9 cellular contexts compared by ENCODE assay signal in the genomic region with DNA sequence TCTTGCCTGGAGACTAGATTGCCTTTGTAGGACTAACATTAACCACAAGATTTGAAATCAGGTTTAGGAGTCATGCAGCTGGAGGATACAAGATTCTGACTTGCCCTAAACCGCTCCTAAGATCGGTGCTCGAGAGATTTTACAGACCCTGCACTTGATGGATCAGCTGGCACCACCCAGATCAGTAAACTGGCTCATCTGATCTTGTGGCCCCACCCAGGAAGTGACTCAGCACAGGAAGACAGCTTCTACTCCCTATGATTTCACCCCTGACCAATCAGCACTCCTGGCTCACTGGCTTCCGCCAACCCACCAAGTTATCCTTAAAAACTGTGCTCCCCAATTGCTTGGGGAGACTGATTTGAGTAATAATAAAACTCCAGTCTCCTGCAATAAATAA. TPM values are rescaled to one million over a fixed set of nuclear protein-coding genes. Genes with fewer than 3 reads are reported as not detected.
DNase-seq lines count a peak whose midpoint lies in the region; ATAC-seq and TF ChIP-seq lines count a peak whose summit lies in the region.
"Had no signal": no experiment of that assay in that cellular context is flagged by ENCODE, and none has a peak within 500 bp of the region (broad histone marks: within the 10 kb centered on the region; RNA-seq: fewer than 3 reads in every experiment).

No MANE protein-coding gene starts in this region.

- no peak overlapping the region for H2AK9ac ChIP-seq in IMR-90 (replicated peaks; ENCODE audit: low read depth, low read length, poor library complexity)

- WGBS in IMR-90 (ENCODE audit: extremely low coverage in 2 of 2, insufficient read length in 1 of 2), 2 experiments, result 100% methylated on average over 2 of the region's 4 CpGs; no CpG with 5 or more reads in 1 of the 2 experiments

- H3K79me1 ChIP-seq in IMR-90 (ENCODE audit: low read depth in 1 of 2, low read length in 2 of 2), result no peaks in the 10 kb centered on the region

- no peak overlapping the region for H2BK5ac ChIP-seq in IMR-90 (ENCODE audit: low read depth, low read length, poor library complexity, severe bottlenecking)

- no peaks in the 10 kb centered on the region; the same call in 1 of the 2 replicates for H3K9me1 ChIP-seq in IMR-90 (ENCODE audit: insufficient read depth, low read length)

- H2AK5ac ChIP-seq in IMR-90 (ENCODE audit: low read depth, low read length), result no peak overlapping the region

- H3K27me3 ChIP-seq in CD4-positive, CD25-positive, alpha-beta regulatory T cell (ENCODE audit: control insufficient read depth, insufficient read depth, low read length), result no peaks in the 10 kb centered on the region
- H3K27me3 ChIP-seq in IMR-90 (ENCODE audit: control insufficient read depth, insufficient read depth, low read length), result no peaks in the 10 kb centered on the region

- H3K36me3 ChIP-seq in CD4-positive, CD25-positive, alpha-beta regulatory T cell (ENCODE audit: control insufficient read depth, insufficient read depth, low read length), result no peaks in the 10 kb centered on the region
- H3K36me3 ChIP-seq in IMR-90 (ENCODE audit: control insufficient read depth, insufficient read depth, low read length), result no peaks in the 10 kb centered on the region; the same call in 1 of the 2 replicates

- no peak overlapping the region for H3K27ac ChIP-seq in CD4-positive, CD25-positive, alpha-beta regulatory T cell (ENCODE audit: insufficient read depth, low read length, poor library complexity, severe bottlenecking)
- H3K27ac ChIP-seq in IMR-90 (ENCODE audit: insufficient read depth, low read length), result no peak overlapping the region

- no TSS peak for BruUV-seq in IMR-90 (replicated peaks; lab: Mats Ljungman, UMichigan)

- peak in 1 of 3 donors; percentile 69 for DNase-seq in CD4-positive, CD25-positive, alpha-beta regulatory T cell
- no peak for DNase-seq in IMR-90
- peak; percentile 46 for DNase-seq in activated T-cell treated with anti-CD3 and anti-CD28 coated beads, Interleukin-2, amount 50 U/mL, for 24 hours
- no peak for DNase-seq in mesothelial cell of epicardium (ENCODE audit: low spot score in 2 of 2, unreplicated experiment in 2 of 2)
- no peak for DNase-seq in NCI-H2081 treated with DMSO at 0.1 percent for 48 hours (lab: John Stamatoyannopoulos, UW)
- DNase-seq in cerebellum (ENCODE audit: low spot score), result no peak
- no peak for DNase-seq in DMS 273 (lab: John Stamatoyannopoulos, UW; ENCODE audit: unreplicated experiment)
- DNase-seq: NCI-H1436 treated with DMSO at 0.1 percent for 48 hours had no signal

- no peak overlapping the region for H3K4me3 ChIP-seq in CD4-positive, CD25-positive, alpha-beta regulatory T cell (ENCODE audit: low read depth, low read length)
- no peak overlapping the region for H3K4me3 ChIP-seq in IMR-90 (ENCODE audit: insufficient read depth, low read depth, low read length)

- no peaks in the 10 kb centered on the region for H3K9me3 ChIP-seq in CD4-positive, CD25-positive, alpha-beta regulatory T cell (ENCODE audit: control insufficient read depth in 2 of 2, low read length in 2 of 2)
- H3K9me3 ChIP-seq in IMR-90 (ENCODE audit: control insufficient read depth, insufficient read depth, low read length), result peaks cover 3% of the 10 kb centered on the region; the same call in 1 of the 2 replicates

- H3K27me3 Mint-ChIP-seq in CD4-positive, CD25-positive, alpha-beta regulatory T cell, result no peaks in the 10 kb centered on the region
- no peaks in the 10 kb centered on the region for H3K27me3 Mint-ChIP-seq in activated T-cell treated with anti-CD3 and anti-CD28 coated beads, Interleukin-2, amount 50 U/mL, for 24 hours
- no peaks in the 10 kb centered on the region for H3K27me3 Mint-ChIP-seq in mesothelial cell of epicardium (ENCODE audit: low read depth)

- no peak overlapping the region for H3K14ac ChIP-seq in IMR-90 (replicated peaks; ENCODE audit: low read depth, low read length)

- TF ChIP-seq CTCF in IMR-90 (conservative IDR thresholded peaks at IDR 0.05; ENCODE audit: low read depth, low read length) (no peak), mesothelial cell of epicardium (IDR thresholded peaks at IDR 0.05; ENCODE audit: unreplicated experiment) (no peak)

- no peak overlapping the region for H3K56ac ChIP-seq in IMR-90 (ENCODE audit: extremely low read depth, insufficient read depth, low read length)

- no peak overlapping the region for H3K18ac ChIP-seq in IMR-90 (ENCODE audit: low read depth, low read length)

- H3K4me1 ChIP-seq in CD4-positive, CD25-positive, alpha-beta regulatory T cell (ENCODE audit: control insufficient read depth, insufficient read depth, low read length, poor library complexity, severe bottlenecking), result peaks cover 11% of the 10 kb centered on the region
- no peaks in the 10 kb centered on the region for H3K4me1 ChIP-seq in IMR-90 (ENCODE audit: control insufficient read depth, insufficient read depth, low read length)

- dilution Hi-C loops in IMR-90 (cut with HindIII; ENCODE audit: low sequenced_read_pairs, unreplicated experiment), result no loop called here

- no peak for ATAC-seq in CD4-positive, CD25-positive, alpha-beta regulatory T cell (ENCODE audit: low read depth in 2 of 2)
- ATAC-seq in IMR-90 (ENCODE audit: low read depth), result no peak
- ATAC-seq in GM18519 (IDR thresholded peaks at IDR 0.05; ENCODE audit: low FRiP score, unreplicated experiment), result no peak

- H3K4me1 Mint-ChIP-seq in CD4-positive, CD25-positive, alpha-beta regulatory T cell, result peaks cover 8 to 20% (median 15%) of the 10 kb centered on the region in 4 donors
- peaks cover 19% of the 10 kb centered on the region for H3K4me1 Mint-ChIP-seq in activated T-cell treated with anti-CD3 and anti-CD28 coated beads, Interleukin-2, amount 50 U/mL, for 24 hours (ENCODE audit: low read depth)
- peaks cover 18% of the 10 kb centered on the region for H3K4me1 Mint-ChIP-seq in mesothelial cell of epicardium

- H4K20me1 ChIP-seq in IMR-90 (ENCODE audit: insufficient read depth, low read length), result no peaks in the 10 kb centered on the region

- H3K9me3 Mint-ChIP-seq in CD4-positive, CD25-positive, alpha-beta regulatory T cell, result peaks cover 0 to 4% (median 0%) of the 10 kb centered on the region in 7 donors
- H3K9me3 Mint-ChIP-seq in activated T-cell treated with anti-CD3 and anti-CD28 coated beads, Interleukin-2, amount 50 U/mL, for 24 hours, result peaks cover 11% of the 10 kb centered on the region
- peaks cover 11% of the 10 kb centered on the region for H3K9me3 Mint-ChIP-seq in mesothelial cell of epicardium

- H2BK20ac ChIP-seq in IMR-90 (ENCODE audit: low read depth, low read length), result no peak overlapping the region

- no peak overlapping the region for H2BK120ac ChIP-seq in IMR-90 (ENCODE audit: low read depth, low read length)

- H2BK15ac ChIP-seq in IMR-90 (ENCODE audit: low read depth, low read length), result no peak overlapping the region

- no peak for TF ChIP-seq POLR2A in IMR-90 (IDR thresholded peaks at IDR 0.05; ENCODE audit: low read depth, low read length)

- TF ChIP-seq RAD21 in IMR-90 (IDR thresholded peaks at IDR 0.05; ENCODE audit: low read length), result no peak

- POLR2A ChIA-PET in IMR-90 (lab: Charles Lee; ENCODE audit: unreplicated experiment), result no interaction called here

- no peak overlapping the region for H3K4me2 ChIP-seq in IMR-90 (ENCODE audit: low read depth, low read length)

- no peak overlapping the region for H4K5ac ChIP-seq in IMR-90 (ENCODE audit: low read depth, low read length)

- H3K4ac ChIP-seq in IMR-90 (ENCODE audit: low read depth, low read length), result no peak overlapping the region

- peak overlapping the region in 2 of 3 donors; percentile 47 to 56 for H3K27ac Mint-ChIP-seq in CD4-positive, CD25-positive, alpha-beta regulatory T cell
- peak overlapping the region; percentile 47 for H3K27ac Mint-ChIP-seq in activated T-cell treated with anti-CD3 and anti-CD28 coated beads, Interleukin-2, amount 50 U/mL, for 24 hours
- no peak overlapping the region for H3K27ac Mint-ChIP-seq in mesothelial cell of epicardium

- H4K91ac ChIP-seq in IMR-90 (ENCODE audit: insufficient read depth, low read depth, low read length), result no peak overlapping the region

- CTCF ChIA-PET in IMR-90 (lab: Yijun Ruan, JAX), result no interaction called here

- no peaks in the 10 kb centered on the region for H3K36me3 Mint-ChIP-seq in CD4-positive, CD25-positive, alpha-beta regulatory T cell
- H3K36me3 Mint-ChIP-seq in activated T-cell treated with anti-CD3 and anti-CD28 coated beads, Interleukin-2, amount 50 U/mL, for 24 hours (ENCODE audit: low read depth), result peaks cover 19% of the 10 kb centered on the region
- H3K36me3 Mint-ChIP-seq in mesothelial cell of epicardium, result peaks cover 9% of the 10 kb centered on the region

- in situ Hi-C loops in IMR-90 (cut with MboI; ENCODE audit: low sequenced_read_pairs), result no loop called here

- peak overlapping the region in 1 of 2 experiments; percentile 97; a peak in 1 of 4 replicates for H4K8ac ChIP-seq in IMR-90 (ENCODE audit: low read depth in 2 of 2, low read length in 2 of 2)

- H3K9ac ChIP-seq in IMR-90 (ENCODE audit: low read depth, low read length), result no peak overlapping the region

- H3K4me3 Mint-ChIP-seq in CD4-positive, CD25-positive, alpha-beta regulatory T cell, result peak overlapping the region; percentile 74 to 83 (median 78)
- H3K4me3 Mint-ChIP-seq in activated T-cell treated with anti-CD3 and anti-CD28 coated beads, Interleukin-2, amount 50 U/mL, for 24 hours, result peak overlapping the region; percentile 45
- peak overlapping the region; percentile 22 for H3K4me3 Mint-ChIP-seq in mesothelial cell of epicardium

- peak overlapping the region; percentile 51 for H2AFZ ChIP-seq in IMR-90 (replicated peaks; ENCODE audit: low read length, poor library complexity)

- intact Hi-C loops in IMR-90 (cut with micrococcal nuclease), result no loop called here

- H3K23ac ChIP-seq in IMR-90 (ENCODE audit: low read depth, low read length), result no peak overlapping the region

TF ChIP-seq in IMR-90, 13 proteins besides CTCF, POLR2A, EP300 and RAD21 (continues in another document):
- TF ChIP-seq FOS (IDR thresholded peaks at IDR 0.05; ENCODE audit: low read depth, low read length) (no peak), CEBPB (IDR thresholded peaks at IDR 0.05; ENCODE audit: low read depth, low read length) (no peak)

RNA-seq across cellular contexts. Expression of gene CATSPERE, which starts 0.9 kb away (rescaled TPM):
- total RNA-seq in CD4-positive, CD25-positive, alpha-beta regulatory T cell, result 0.49 TPM
- polyA plus RNA-seq in CD4-positive, CD25-positive, alpha-beta regulatory T cell, result under 1 TPM in 1 of 4 donors, not detected in 3; 0.58 TPM
- 0.18 and 0.28 TPM in 2 replicates for total RNA-seq in IMR-90 (2012; rRNA removed)
- polyA plus RNA-seq in IMR-90 (2012; rRNA removed), result 0.07 and 0.13 TPM in 2 replicates
- polyA plus RNA-seq in IMR-90 (2012; cell fraction: cytosol; rRNA removed), result 0.03 TPM in 1 of 2 replicates, not detected in the other
- 0.08 and 0.60 TPM in 2 replicates for polyA plus RNA-seq in IMR-90 (2012; cell fraction: nucleus; rRNA removed; ENCODE audit: low replicate concordance)
- 2.2 to 2.7 TPM (median 2.5 TPM) in 3 replicates for total RNA-seq in mesothelial cell of epicardium
- total RNA-seq in cerebellum, result 1.5 TPM

RNA-seq across cellular contexts. Expression of gene ADSS2, which starts 8.5 kb away (rescaled TPM):
- 53.4 TPM for total RNA-seq in CD4-positive, CD25-positive, alpha-beta regulatory T cell
- polyA plus RNA-seq in CD4-positive, CD25-positive, alpha-beta regulatory T cell, result 10 to 100 TPM; 27.1 to 29.0 (median 28.0) TPM
- total RNA-seq in IMR-90 (2012; rRNA removed) (14.9 and 37.5 TPM in 2 replicates), mesothelial cell of epicardium (50.7 to 52.6 TPM (median 52.4 TPM) in 3 replicates), cerebellum (53.2 TPM)
- polyA plus RNA-seq in IMR-90 (2012; rRNA removed), result 25.5 and 30.1 TPM in 2 replicates
- 7.0 and 7.9 TPM in 2 replicates for polyA plus RNA-seq in IMR-90 (2012; cell fraction: cytosol; rRNA removed)
- 3.1 and 11.4 TPM in 2 replicates for polyA plus RNA-seq in IMR-90 (2012; cell fraction: nucleus; rRNA removed; ENCODE audit: low replicate concordance)

Comparison
In these comparisons a context has a peak if more than half of its experiments do, and no peak if none do; other contexts are left out.
1. H3K4me3 Mint-ChIP-seq: peak in every context shown above with its lines; median percentile 78 in CD4-positive, CD25-positive, alpha-beta regulatory T cell; 45 in activated T-cell treated with anti-CD3 and anti-CD28 coated beads, Interleukin-2, amount 50 U/mL, for 24 hours; 22 in mesothelial cell of epicardium.